17 cellular contexts compared by ENCODE assay signal in genomic region chr19:4754248-4754647, GRCh38. TPM values are rescaled to one million over a fixed set of nuclear protein-coding genes. Genes with fewer than 3 reads are reported as not detected.
DNase-seq lines count a peak whose midpoint lies in the region; ATAC-seq and TF ChIP-seq lines count a peak whose summit lies in the region.
"Had no signal": no experiment of that assay in that cellular context is flagged by ENCODE, and none has a peak within 500 bp of the region (broad histone marks: within the 10 kb centered on the region; RNA-seq: fewer than 3 reads in every experiment).

No MANE protein-coding gene starts in this region.

- H4K20me1 ChIP-seq in IMR-90 (ENCODE audit: insufficient read depth, low read length), result no peaks in the 10 kb centered on the region

- no peak overlapping the region for H2AFZ ChIP-seq in IMR-90 (replicated peaks; ENCODE audit: low read length, poor library complexity)

- no peak for TF ChIP-seq RAD21 in IMR-90 (IDR thresholded peaks at IDR 0.05; ENCODE audit: low read length)

- H3K36me3 Mint-ChIP-seq in activated T-helper 2 cell treated with anti-CD3 and anti-CD28 coated beads, Interferon-gamma antibody, Interleukin-2, Interleukin-4, amounts not matched to agents 10 μg/mL and 5 μg/mL and 100 μg/mL, durations not matched to agents 14 hours and 24 hours and 36 hours (ENCODE audit: low read depth), result no peaks in the 10 kb centered on the region
- H3K36me3 Mint-ChIP-seq: natural killer cell had no signal

- H3K9me3 ChIP-seq in IMR-90 (ENCODE audit: control insufficient read depth, insufficient read depth, low read length) (peaks cover 3% of the 10 kb centered on the region; the same call in 1 of the 2 replicates), left ventricle myocardium inferior (replicated peaks) (peaks cover 5% of the 10 kb centered on the region)
- H3K9me3 ChIP-seq: psoas muscle had no signal

- no peak overlapping the region for H2BK5ac ChIP-seq in IMR-90 (ENCODE audit: low read depth, low read length, poor library complexity, severe bottlenecking)

- no TSS peak for BruUV-seq in IMR-90 (replicated peaks; lab: Mats Ljungman, UMichigan)

- no peak overlapping the region for H2BK120ac ChIP-seq in IMR-90 (ENCODE audit: low read depth, low read length)

- H3K4me3 Mint-ChIP-seq in activated T-helper 2 cell treated with anti-CD3 and anti-CD28 coated beads, Interferon-gamma antibody, Interleukin-2, Interleukin-4, amounts not matched to agents 10 μg/mL and 5 μg/mL and 100 μg/mL, durations not matched to agents 14 hours and 24 hours and 36 hours (ENCODE audit: low read depth), result no peak overlapping the region
- H3K4me3 Mint-ChIP-seq: natural killer cell had no signal

- in situ Hi-C loops in IMR-90 (cut with MboI; ENCODE audit: low sequenced_read_pairs), result no loop called here

- no peaks in the 10 kb centered on the region for H3K9me3 Mint-ChIP-seq in activated T-helper 2 cell treated with anti-CD3 and anti-CD28 coated beads, Interferon-gamma antibody, Interleukin-2, Interleukin-4, amounts not matched to agents 10 μg/mL and 5 μg/mL and 100 μg/mL, durations not matched to agents 14 hours and 24 hours and 36 hours
- H3K9me3 Mint-ChIP-seq: natural killer cell had no signal

- H2AK5ac ChIP-seq in IMR-90 (ENCODE audit: low read depth, low read length), result no peak overlapping the region

- H3K27me3 ChIP-seq in IMR-90 (ENCODE audit: control insufficient read depth, insufficient read depth, low read length) (peaks cover 5% of the 10 kb centered on the region), left ventricle myocardium inferior (ENCODE audit: low read depth) (no peaks in the 10 kb centered on the region)

- POLR2A ChIA-PET in IMR-90 (lab: Charles Lee; ENCODE audit: unreplicated experiment), result no interaction called here

- peaks cover 6% of the 10 kb centered on the region for H3K27me3 Mint-ChIP-seq in activated T-helper 2 cell treated with anti-CD3 and anti-CD28 coated beads, Interferon-gamma antibody, Interleukin-2, Interleukin-4, amounts not matched to agents 10 μg/mL and 5 μg/mL and 100 μg/mL, durations not matched to agents 14 hours and 24 hours and 36 hours (ENCODE audit: low read depth)

- H3K79me1 ChIP-seq in IMR-90 (ENCODE audit: low read depth in 1 of 2, low read length in 2 of 2), result no peaks in the 10 kb centered on the region

- H3K23ac ChIP-seq in IMR-90 (ENCODE audit: low read depth, low read length), result no peak overlapping the region

- H3K56ac ChIP-seq in IMR-90 (ENCODE audit: extremely low read depth, insufficient read depth, low read length), result no peak overlapping the region

- no peaks in the 10 kb centered on the region for H3K4me1 ChIP-seq in IMR-90 (ENCODE audit: control insufficient read depth, insufficient read depth, low read length)
- no peaks in the 10 kb centered on the region for H3K4me1 ChIP-seq in left ventricle myocardium inferior
- H3K4me1 ChIP-seq: psoas muscle had no signal

- H4K8ac ChIP-seq in IMR-90 (ENCODE audit: low read depth in 2 of 2, low read length in 2 of 2), result no peak overlapping the region

- H2BK20ac ChIP-seq in IMR-90 (ENCODE audit: low read depth, low read length), result no peak overlapping the region

- no peaks in the 10 kb centered on the region for H3K4me1 Mint-ChIP-seq in activated T-helper 2 cell treated with anti-CD3 and anti-CD28 coated beads, Interferon-gamma antibody, Interleukin-2, Interleukin-4, amounts not matched to agents 10 μg/mL and 5 μg/mL and 100 μg/mL, durations not matched to agents 14 hours and 24 hours and 36 hours (ENCODE audit: low read depth)
- H3K4me1 Mint-ChIP-seq: natural killer cell had no signal

- WGBS in IMR-90 (ENCODE audit: extremely low coverage in 2 of 2, insufficient read length in 1 of 2), 2 experiments, result no CpG with 5 or more reads among the region's 6 CpGs

- DNase-seq in DMS 273 treated with DMSO at 0.1 percent for 48 hours (lab: John Stamatoyannopoulos, UW) (peak; percentile 46), IMR-90 (peak; percentile 13), NCI-H69 (lab: John Stamatoyannopoulos, UW) (peak; percentile 87), fibroblast of pulmonary artery (ENCODE audit: low read depth) (peak; percentile 22), NCI-H128 (lab: John Stamatoyannopoulos, UW; ENCODE audit: unreplicated experiment) (no peak), left ventricle myocardium inferior (no peak)
- no peak for DNase-seq in activated T-helper 2 cell treated with anti-CD3 and anti-CD28 coated beads, Interferon-gamma antibody, Interleukin-2, Interleukin-4, amounts not matched to agents 10 μg/mL and 5 μg/mL and 100 μg/mL, durations not matched to agents 14 hours and 24 hours and 36 hours (ENCODE audit: low spot score)
- DNase-seq: activated naive CD4-positive, alpha-beta T cell treated with anti-CD3 and anti-CD28 coated beads, Interleukin-2, amount 50 U/mL, for 16 hours; EL; left ventricle myocardium superior; natural killer cell; NCI-H446; psoas muscle; stimulated activated CD4-positive, alpha-beta T cell treated with anti-CD3 and anti-CD28 coated beads, Interleukin-15, amount 100 ng/mL, for 24 hours; substantia nigra had no signal

- CTCF ChIA-PET in IMR-90 (lab: Yijun Ruan, JAX), result no interaction called here

- intact Hi-C loops in IMR-90 (cut with micrococcal nuclease) (no loop called here), left ventricle myocardium inferior (cut with micrococcal nuclease) (no loop called here)
- intact Hi-C loops in activated T-helper 2 cell treated with anti-CD3 and anti-CD28 coated beads, Interferon-gamma antibody, Interleukin-2, Interleukin-4, amounts not matched to agents 10 μg/mL and 5 μg/mL and 100 μg/mL, durations not matched to agents 14 hours and 24 hours and 36 hours (cut with micrococcal nuclease), result no loop called here

- H3K14ac ChIP-seq in IMR-90 (replicated peaks; ENCODE audit: low read depth, low read length), result no peak overlapping the region

- H2BK15ac ChIP-seq in IMR-90 (ENCODE audit: low read depth, low read length), result no peak overlapping the region

- H3K18ac ChIP-seq in IMR-90 (ENCODE audit: low read depth, low read length), result no peak overlapping the region

- H4K91ac ChIP-seq in IMR-90 (ENCODE audit: insufficient read depth, low read depth, low read length), result no peak overlapping the region

- no peak overlapping the region for H3K9ac ChIP-seq in IMR-90 (ENCODE audit: low read depth, low read length)

- H3K4me3 ChIP-seq in IMR-90 (ENCODE audit: insufficient read depth, low read depth, low read length), result no peak overlapping the region
- H3K4me3 ChIP-seq in fibroblast of pulmonary artery (replicated peaks; ENCODE audit: low read depth, low read length), result no peak overlapping the region
- no peak overlapping the region for H3K4me3 ChIP-seq in left ventricle myocardium inferior
- H3K4me3 ChIP-seq: psoas muscle had no signal

- H3K27ac Mint-ChIP-seq in activated T-helper 2 cell treated with anti-CD3 and anti-CD28 coated beads, Interferon-gamma antibody, Interleukin-2, Interleukin-4, amounts not matched to agents 10 μg/mL and 5 μg/mL and 100 μg/mL, durations not matched to agents 14 hours and 24 hours and 36 hours, result no peak overlapping the region
- H3K27ac Mint-ChIP-seq: natural killer cell had no signal

- no peak overlapping the region for H2AK9ac ChIP-seq in IMR-90 (replicated peaks; ENCODE audit: low read depth, low read length, poor library complexity)

- no peak overlapping the region for H3K4ac ChIP-seq in IMR-90 (ENCODE audit: low read depth, low read length)

- ATAC-seq in IMR-90 (ENCODE audit: low read depth), result no peak
- ATAC-seq: left ventricle myocardium superior, natural killer cell, psoas muscle had no signal

- no peak overlapping the region for H3K4me2 ChIP-seq in IMR-90 (ENCODE audit: low read depth, low read length)

- no peaks in the 10 kb centered on the region for H3K9me1 ChIP-seq in IMR-90 (ENCODE audit: insufficient read depth, low read length)

- H3K36me3 ChIP-seq in IMR-90 (ENCODE audit: control insufficient read depth, insufficient read depth, low read length), result no peaks in the 10 kb centered on the region
- no peaks in the 10 kb centered on the region for H3K36me3 ChIP-seq in left ventricle myocardium inferior

- TF ChIP-seq CTCF in IMR-90 (conservative IDR thresholded peaks at IDR 0.05; ENCODE audit: low read depth, low read length), result no peak
- TF ChIP-seq CTCF in fibroblast of pulmonary artery (IDR thresholded peaks at IDR 0.05; ENCODE audit: low read length, missing control alignments), result no peak
- TF ChIP-seq CTCF in left ventricle myocardium inferior (IDR thresholded peaks at IDR 0.05; ENCODE audit: borderline replicate concordance), result no peak

- no peak for TF ChIP-seq POLR2A in IMR-90 (IDR thresholded peaks at IDR 0.05; ENCODE audit: low read depth, low read length)

- H3K27ac ChIP-seq in IMR-90 (ENCODE audit: insufficient read depth, low read length) (no peak overlapping the region), left ventricle myocardium inferior (replicated peaks) (no peak overlapping the region)
- H3K27ac ChIP-seq: C4-2B, HL-60, psoas muscle had no signal

- dilution Hi-C loops in IMR-90 (cut with HindIII; ENCODE audit: low sequenced_read_pairs, unreplicated experiment), result no loop called here

- H4K5ac ChIP-seq in IMR-90 (ENCODE audit: low read depth, low read length), result no peak overlapping the region

TF ChIP-seq in IMR-90, 13 proteins besides CTCF, POLR2A, EP300 and RAD21 (continues in another document):
- no peak for TF ChIP-seq CHD1 (IDR thresholded peaks at IDR 0.05; ENCODE audit: low read depth, low read length)

RNA-seq across cellular contexts. Expression of gene DPP9, which starts 30.6 kb away (rescaled TPM):
- total RNA-seq in IMR-90 (2012; rRNA removed), result 12.2 and 12.4 TPM in 2 replicates
- 33.0 and 37.3 TPM in 2 replicates for polyA plus RNA-seq in IMR-90 (2012; rRNA removed)
- polyA plus RNA-seq in IMR-90 (2012; cell fraction: cytosol; rRNA removed), result 27.1 and 46.5 TPM in 2 replicates
- polyA plus RNA-seq in IMR-90 (2012; cell fraction: nucleus; rRNA removed; ENCODE audit: low replicate concordance), result 36.9 and 57.3 TPM in 2 replicates
- 84.8 and 87.2 TPM in 2 replicates for total RNA-seq in activated T-helper 2 cell treated with anti-CD3 and anti-CD28 coated beads, Interferon-gamma antibody, Interleukin-2, Interleukin-4, amounts not matched to agents 10 μg/mL and 5 μg/mL and 100 μg/mL, durations not matched to agents 14 hours and 24 hours and 36 hours
- 52.5 TPM for total RNA-seq in left ventricle myocardium inferior

RNA-seq across cellular contexts. Expression of gene FEM1A, which starts 37.3 kb away (rescaled TPM):
- total RNA-seq in IMR-90 (2012; rRNA removed) (8.6 and 8.8 TPM in 2 replicates), left ventricle myocardium inferior (46.5 TPM)
- polyA plus RNA-seq in IMR-90 (2012; rRNA removed), result 5.3 and 5.8 TPM in 2 replicates
- polyA plus RNA-seq in IMR-90 (2012; cell fraction: cytosol; rRNA removed), result 2.4 and 5.0 TPM in 2 replicates
- 1.8 and 3.2 TPM in 2 replicates for polyA plus RNA-seq in IMR-90 (2012; cell fraction: nucleus; rRNA removed; ENCODE audit: low replicate concordance)
- 18.1 and 18.6 TPM in 2 replicates for total RNA-seq in activated T-helper 2 cell treated with anti-CD3 and anti-CD28 coated beads, Interferon-gamma antibody, Interleukin-2, Interleukin-4, amounts not matched to agents 10 μg/mL and 5 μg/mL and 100 μg/mL, durations not matched to agents 14 hours and 24 hours and 36 hours

Comparison
In these comparisons a context has a peak if more than half of its experiments do, and no peak if none do; other contexts are left out.
1. DNase-seq: peak in DMS 273 treated with DMSO at 0.1 percent for 48 hours (single experiment), IMR-90 (single experiment), NCI-H69 (single experiment) and fibroblast of pulmonary artery (single experiment); none in NCI-H128 (single experiment), activated T-helper 2 cell treated with anti-CD3 and anti-CD28 coated beads, Interferon-gamma antibody, Interleukin-2, Interleukin-4, amounts not matched to agents 10 μg/mL and 5 μg/mL and 100 μg/mL, durations not matched to agents 14 hours and 24 hours and 36 hours (single experiment) and left ventricle myocardium inferior (single experiment).